In genomic region chr15:77818484-77819270, GRCh38 we compare ENCODE assay signal across 1 cellular context.
TF ChIP-seq lines count a peak whose summit lies in the region.

No MANE protein-coding gene starts in this region.

TF ChIP-seq in WTC11, 78 proteins besides CTCF, POLR2A, EP300 and RAD21 (continued from another document):
- TF ChIP-seq SOX15 (CRISPR knock-in tag; IDR thresholded peaks at IDR 0.05): no peak
- no peak for TF ChIP-seq ZNF416 (CRISPR knock-in tag; IDR thresholded peaks at IDR 0.05)
- TF ChIP-seq AR (CRISPR knock-in tag; IDR thresholded peaks at IDR 0.05): no peak
- TF ChIP-seq ZNF121 (CRISPR knock-in tag; IDR thresholded peaks at IDR 0.05): no peak
- no peak for TF ChIP-seq NR2C2 (CRISPR knock-in tag; IDR thresholded peaks at IDR 0.05)
